Comparison of ENCODE assay signal across 39 cellular contexts in the genomic region with DNA sequence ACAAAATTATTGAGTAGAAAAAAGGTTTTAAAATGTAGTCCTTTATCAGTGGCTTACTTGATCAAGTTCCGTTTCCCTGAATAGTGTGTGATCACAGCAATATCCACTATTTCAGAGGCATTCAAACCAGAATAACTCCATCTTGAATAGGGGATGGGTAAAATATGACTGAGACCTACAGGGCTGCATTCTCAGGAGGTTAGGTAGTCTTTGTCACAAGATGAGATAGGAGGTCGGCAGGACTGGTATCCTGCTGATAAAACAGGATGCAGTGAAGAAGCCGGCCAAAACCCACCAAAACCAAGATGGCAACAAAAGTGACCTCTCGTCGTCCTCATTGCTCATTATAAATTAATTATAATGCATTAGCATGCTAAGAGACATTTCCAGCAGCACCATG. TPM values are rescaled to one million over a fixed set of nuclear protein-coding genes. Genes with fewer than 3 reads are reported as not detected.
"Had no signal": no experiment of that assay in that cellular context is flagged by ENCODE, and none has a peak within 500 bp of the region (broad histone marks: within the 10 kb centered on the region; RNA-seq: fewer than 3 reads in every experiment).

No MANE protein-coding gene starts in this region.

- H3K27me3 ChIP-seq: MG63 had no signal

- H3K4me2 ChIP-seq: KMS-11 had no signal

- H3K4me3 ChIP-seq: MG63 had no signal

- H3K9me3 ChIP-seq: MG63 had no signal

- H3K9ac ChIP-seq: KMS-11 had no signal

- H3K36me3 ChIP-seq: MG63 had no signal

- DNase-seq: Karpas-422, Kasumi-1, MG63, MM.1S, MV-4-11, NCI-H1048, NCI-H1092, NCI-H1092 treated with DMSO at 0.1 percent for 48 hours, NCI-H1105, NCI-H1105 treated with DMSO at 0.1 percent for 48 hours, NCI-H1417, NCI-H1417 treated with DMSO at 0.1 percent for 48 hours, NCI-H1436, NCI-H1436 treated with DMSO at 0.1 percent for 48 hours, NCI-H146, NCI-H1694, NCI-H1694 treated with DMSO at 0.1 percent for 48 hours, NCI-H187, NCI-H187 treated with DMSO at 0.1 percent for 48 hours, NCI-H1930, NCI-H2029, NCI-H2029 treated with DMSO at 0.1 percent for 48 hours, NCI-H2081, NCI-H2081 treated with DMSO at 0.1 percent for 48 hours, NCI-H2107, NCI-H2171, NCI-H2171 treated with DMSO at 0.1 percent for 48 hours, NCI-H2227 treated with DMSO at 0.1 percent for 48 hours, NCI-H226, NCI-H345, NCI-H446, NCI-H446 treated with DMSO at 0.1 percent for 48 hours, NCI-H510A, NCI-H510A treated with DMSO at 0.1 percent for 48 hours had no signal

- H3K27ac ChIP-seq: KMS-11 had no signal

RNA-seq across cellular contexts. Expression of a gene that starts 27.2 kb away (rescaled TPM):
- total RNA-seq: LHCN-M2, M059J, MCF 10A, NCI-H460 had no signal
